In the genomic region with DNA sequence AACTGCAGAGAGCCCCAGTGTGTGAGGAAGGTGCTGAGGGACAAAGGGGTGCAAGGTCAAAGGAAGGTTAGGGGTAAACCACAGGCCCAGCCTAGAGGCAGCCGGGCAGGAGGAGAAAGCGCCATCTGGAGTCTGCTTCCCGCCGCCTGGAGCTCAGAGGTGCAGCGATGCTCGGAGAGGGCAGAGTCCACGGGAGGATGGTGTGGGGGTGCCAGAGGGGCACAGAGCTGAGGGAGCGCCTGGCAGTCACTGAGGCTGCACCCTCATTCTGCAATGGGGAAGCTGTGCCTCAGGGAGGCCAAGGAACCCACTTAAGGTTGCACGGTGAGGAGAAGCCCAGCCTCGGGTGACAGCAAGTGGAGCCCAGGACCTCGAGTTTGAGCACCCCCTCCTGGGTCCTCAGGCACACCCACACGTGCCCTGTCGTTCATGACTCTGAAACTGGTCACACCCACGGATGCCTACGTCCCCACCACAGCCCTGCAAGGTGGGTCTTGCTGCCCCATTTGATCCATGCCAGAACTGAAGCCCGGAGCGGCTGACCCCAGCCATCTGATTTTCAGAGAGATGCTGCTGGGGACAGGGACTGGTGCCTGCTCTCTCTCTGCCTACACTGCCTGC, we compare ENCODE assay signal across 13 cellular contexts. TPM values are rescaled to one million over a fixed set of nuclear protein-coding genes. Genes with fewer than 3 reads are reported as not detected.
DNase-seq lines count a peak whose midpoint lies in the region; ATAC-seq and TF ChIP-seq lines count a peak whose summit lies in the region.
"Had no signal": no experiment of that assay in that cellular context is flagged by ENCODE, and none has a peak within 500 bp of the region (broad histone marks: within the 10 kb centered on the region; RNA-seq: fewer than 3 reads in every experiment).

No MANE protein-coding gene starts in this region.

- CTCF ChIA-PET in activated CD4-positive, alpha-beta T cell treated with anti-CD3 and anti-CD28 coated beads, Interleukin-2, amount 10 ng/mL, durations not matched to agents 7 days and 5 days (lab: Charles Lee) = interaction anchor here (0.8 to 7.2 kb wide), 13 partner anchors 11 to 366 kb away, joined by 3 to 71 read pairs (median 5); a partner anchor contains a TSS

- H3K36me3 ChIP-seq in colonic mucosa (no peaks in the 10 kb centered on the region), ovary (no peaks in the 10 kb centered on the region)

- TF ChIP-seq POLR2A in ovary (IDR thresholded peaks at IDR 0.05) = no peak

- H3K27me3 ChIP-seq in colonic mucosa = no peaks in the 10 kb centered on the region
- no peaks in the 10 kb centered on the region for H3K27me3 ChIP-seq in ovary
- H3K27me3 ChIP-seq: testis had no signal

- no peaks in the 10 kb centered on the region for H3K27me3 Mint-ChIP-seq in activated CD4-positive, alpha-beta T cell treated with anti-CD3 and anti-CD28 coated beads, Interleukin-2, amount 10 ng/mL, durations not matched to agents 7 days and 5 days
- H3K27me3 Mint-ChIP-seq in stimulated activated memory B cell treated with anti-CD40 and anti-IgM and Interleukin-4, amounts not matched to agents 10 μg/mL and 1 μg/mL and 100 μg/mL, for 72 hours = peaks cover 32% of the 10 kb centered on the region

- no peak for TF ChIP-seq CTCF in colonic mucosa (IDR thresholded peaks at IDR 0.05)
- no peak for TF ChIP-seq CTCF in ovary (IDR thresholded peaks at IDR 0.05)

- H3K9me3 ChIP-seq in colonic mucosa (no peaks in the 10 kb centered on the region), ovary (no peaks in the 10 kb centered on the region)
- H3K9me3 ChIP-seq: A549, testis had no signal

- TF ChIP-seq EP300 in ovary (IDR thresholded peaks at IDR 0.05) = no peak

- H3K4me1 ChIP-seq in colonic mucosa (no peaks in the 10 kb centered on the region), ovary (ENCODE audit: insufficient read depth) (no peaks in the 10 kb centered on the region)
- H3K4me1 ChIP-seq: testis had no signal

- DNase-seq in activated T-cell treated with anti-CD3 and anti-CD28 coated beads, Interleukin-2, amount 50 U/mL, for 1 hour = peak; percentile 62
- DNase-seq in activated T-cell treated with anti-CD3 and anti-CD28 coated beads for 4 hours (no peak), colonic mucosa (no peak), cortex of kidney (lab: John Stamatoyannopoulos, UW) (no peak), ovary (no peak), NAMALWA (ENCODE audit: low spot score) (no peak)
- peak; percentile 29 for DNase-seq in activated CD4-positive, alpha-beta T cell treated with anti-CD3 and anti-CD28 coated beads, Interleukin-2, amount 10 ng/mL, durations not matched to agents 7 days and 5 days
- DNase-seq: erythroblast, NCI-H1694, testis had no signal

- intact Hi-C loops in colonic mucosa (cut with DNase I) (no loop called here), ovary (cut with DNase I) (no loop called here)

- H3K4me1 Mint-ChIP-seq in activated CD4-positive, alpha-beta T cell treated with anti-CD3 and anti-CD28 coated beads, Interleukin-2, amount 10 ng/mL, durations not matched to agents 7 days and 5 days = peaks cover 69% of the 10 kb centered on the region
- peaks cover 36% of the 10 kb centered on the region for H3K4me1 Mint-ChIP-seq in stimulated activated memory B cell treated with anti-CD40 and anti-IgM and Interleukin-4, amounts not matched to agents 10 μg/mL and 1 μg/mL and 100 μg/mL, for 72 hours

- H3K9me3 Mint-ChIP-seq in activated CD4-positive, alpha-beta T cell treated with anti-CD3 and anti-CD28 coated beads, Interleukin-2, amount 10 ng/mL, durations not matched to agents 7 days and 5 days = peaks cover 6% of the 10 kb centered on the region
- H3K9me3 Mint-ChIP-seq in stimulated activated memory B cell treated with anti-CD40 and anti-IgM and Interleukin-4, amounts not matched to agents 10 μg/mL and 1 μg/mL and 100 μg/mL, for 72 hours = no peaks in the 10 kb centered on the region
- H3K9me3 Mint-ChIP-seq: neural crest cell had no signal

- no peak for ATAC-seq in stimulated activated memory B cell treated with anti-CD40 and anti-IgM and Interleukin-4, amounts not matched to agents 10 μg/mL and 1 μg/mL and 100 μg/mL, for 72 hours

- H3K27ac ChIP-seq in colonic mucosa = no peak overlapping the region
- H3K27ac ChIP-seq in ovary = no peak overlapping the region
- H3K27ac ChIP-seq: A549, testis had no signal

- peak overlapping the region; percentile 7 for H3K4me3 ChIP-seq in colonic mucosa
- no peak overlapping the region for H3K4me3 ChIP-seq in ovary
- H3K4me3 ChIP-seq: A549, testis had no signal

- H3K9ac ChIP-seq in colonic mucosa (ENCODE audit: low read depth in 2 of 2, low read length in 2 of 2) = peak overlapping the region in 1 of 2 donors; percentile 0

- H3K36me3 Mint-ChIP-seq in activated CD4-positive, alpha-beta T cell treated with anti-CD3 and anti-CD28 coated beads, Interleukin-2, amount 10 ng/mL, durations not matched to agents 7 days and 5 days (ENCODE audit: low read depth) = peaks cover 34% of the 10 kb centered on the region
- peaks cover 2% of the 10 kb centered on the region for H3K36me3 Mint-ChIP-seq in stimulated activated memory B cell treated with anti-CD40 and anti-IgM and Interleukin-4, amounts not matched to agents 10 μg/mL and 1 μg/mL and 100 μg/mL, for 72 hours

- H3K27ac Mint-ChIP-seq in activated CD4-positive, alpha-beta T cell treated with anti-CD3 and anti-CD28 coated beads, Interleukin-2, amount 10 ng/mL, durations not matched to agents 7 days and 5 days = peak overlapping the region; percentile 91
- H3K27ac Mint-ChIP-seq in stimulated activated memory B cell treated with anti-CD40 and anti-IgM and Interleukin-4, amounts not matched to agents 10 μg/mL and 1 μg/mL and 100 μg/mL, for 72 hours = no peak overlapping the region

- 58 to 76% (median 63%) methylated on average over 17 of the region's 17 CpGs for WGBS in ovary, 3 donors

- POLR2A ChIA-PET in activated CD4-positive, alpha-beta T cell treated with anti-CD3 and anti-CD28 coated beads, Interleukin-2, amount 10 ng/mL, durations not matched to agents 7 days and 5 days (lab: Charles Lee) = interaction anchor here (3.8 kb wide), 1 partner anchor 14 kb away, joined by 30 read pairs; no protein-coding TSS in a partner anchor

- H3K4me3 Mint-ChIP-seq in activated CD4-positive, alpha-beta T cell treated with anti-CD3 and anti-CD28 coated beads, Interleukin-2, amount 10 ng/mL, durations not matched to agents 7 days and 5 days = peak overlapping the region; percentile 87
- peak overlapping the region; percentile 58 for H3K4me3 Mint-ChIP-seq in stimulated activated memory B cell treated with anti-CD40 and anti-IgM and Interleukin-4, amounts not matched to agents 10 μg/mL and 1 μg/mL and 100 μg/mL, for 72 hours
- H3K4me3 Mint-ChIP-seq: neural crest cell had no signal

RNA-seq across cellular contexts. Expression of a gene that starts 1.6 kb away (rescaled TPM):
- 100 to 1,000 TPM; 100 to 115 TPM for total RNA-seq in activated CD4-positive, alpha-beta T cell treated with anti-CD3 and anti-CD28 coated beads, Interleukin-2, amount 10 ng/mL, durations not matched to agents 7 days and 5 days
- total RNA-seq in colonic mucosa = 1 to 10 TPM; 2.0 to 2.7 TPM
- 1 to 10 TPM in 4 of 7 donors, under 1 TPM in 2, not detected in 1; 0.34 to 4.1 (median 1.4) TPM for total RNA-seq in ovary
- polyA plus RNA-seq in ovary = 1 to 10 TPM in 1 of 2 donors, under 1 TPM in 1; 0.42 to 1.6 TPM

RNA-seq across cellular contexts. Expression of a gene that starts 38.6 kb away (rescaled TPM):
- total RNA-seq in activated CD4-positive, alpha-beta T cell treated with anti-CD3 and anti-CD28 coated beads, Interleukin-2, amount 10 ng/mL, durations not matched to agents 7 days and 5 days = under 1 TPM; 0.50 to 0.73 TPM
- 1 to 10 TPM in 1 of 2 donors, under 1 TPM in 1; 0.10 to 1.5 TPM for total RNA-seq in colonic mucosa
- 1 to 10 TPM in 1 of 7 donors, under 1 TPM in 1, not detected in 5; 0.33 to 2.4 TPM for total RNA-seq in ovary
- under 1 TPM in 1 of 2 donors, not detected in 1; 0.04 TPM for polyA plus RNA-seq in ovary
- total RNA-seq: neural crest cell had no signal
- polyA plus RNA-seq: A549 had no signal

RNA-seq across cellular contexts. Expression of a gene that starts 39.9 kb away (rescaled TPM):
- total RNA-seq in activated CD4-positive, alpha-beta T cell treated with anti-CD3 and anti-CD28 coated beads, Interleukin-2, amount 10 ng/mL, durations not matched to agents 7 days and 5 days = 1 to 10 TPM; 7.6 to 8.3 TPM
- total RNA-seq in colonic mucosa (10 to 100 TPM in 1 of 2 donors, 1 to 10 TPM in 1; 9.3 to 16.7 TPM), ovary (1 to 10 TPM; 4.0 to 7.7 (median 4.9) TPM)
- polyA plus RNA-seq in ovary = 1 to 10 TPM; 6.7 to 8.5 TPM

Comparison
In these comparisons a context has a peak if more than half of its experiments do, and no peak if none do; other contexts are left out.
1. DNase-seq: peak in activated T-cell treated with anti-CD3 and anti-CD28 coated beads, Interleukin-2, amount 50 U/mL, for 1 hour (single experiment) and activated CD4-positive, alpha-beta T cell treated with anti-CD3 and anti-CD28 coated beads, Interleukin-2, amount 10 ng/mL, durations not matched to agents 7 days and 5 days (single experiment); none in activated T-cell treated with anti-CD3 and anti-CD28 coated beads for 4 hours (single experiment), colonic mucosa (single experiment), cortex of kidney (single experiment), ovary (0 of 5) and NAMALWA (single experiment).
2. RNA of a gene that starts 1.6 kb away (total RNA-seq): 100 to 115 TPM in activated CD4-positive, alpha-beta T cell treated with anti-CD3 and anti-CD28 coated beads, Interleukin-2, amount 10 ng/mL, durations not matched to agents 7 days and 5 days; 2.0 to 2.7 TPM in colonic mucosa and 0.34 to 4.1 TPM in ovary; every median in the first group is over 10 times any median in the second.